Comparison of ENCODE assay signal across 26 cellular contexts in the genomic region with DNA sequence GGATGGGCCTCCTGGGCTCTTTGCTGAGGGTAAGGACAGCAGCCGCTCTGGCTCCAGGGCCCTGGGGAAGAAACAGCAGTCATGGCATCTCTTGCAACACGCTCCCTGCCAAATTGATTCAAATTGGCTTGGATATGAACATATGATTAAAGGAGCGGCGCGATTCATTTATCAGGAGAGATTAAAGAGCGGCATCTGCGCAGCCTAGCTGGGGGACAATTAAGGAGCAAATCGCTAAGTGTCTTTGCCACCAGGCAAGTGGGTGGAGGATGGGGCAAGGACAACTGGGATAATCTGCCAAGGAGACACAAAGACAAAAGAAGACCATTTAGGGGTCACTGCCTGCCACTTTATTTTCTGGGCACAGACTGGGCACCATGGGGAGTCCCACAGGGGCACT. TPM values are rescaled to one million over a fixed set of nuclear protein-coding genes. Genes with fewer than 3 reads are reported as not detected.
DNase-seq lines count a peak whose midpoint lies in the region; ATAC-seq, FAIRE-seq and TF ChIP-seq lines count a peak whose summit lies in the region.
"Had no signal": no experiment of that assay in that cellular context is flagged by ENCODE, and none has a peak within 500 bp of the region (broad histone marks: within the 10 kb centered on the region; RNA-seq: fewer than 3 reads in every experiment).

No MANE protein-coding gene starts in this region.

- H3K27me3 ChIP-seq in H1 (replicated peaks in 1 of 4; ENCODE audit: control insufficient read depth in 3 of 4, extremely low read depth in 1 of 4, insufficient read depth in 3 of 4, low read length in 3 of 4) = 0 out of 7 replicates have a peak, but pooled peaks cover 0 to 2% (median 0%) of the 10 kb centered on the region in 4 experiments
- H3K27me3 ChIP-seq: transverse colon had no signal

- no peaks in the 10 kb centered on the region for H3K79me1 ChIP-seq in H1 (ENCODE audit: low read depth, low read length)

- no peak for TF ChIP-seq EP300 in H1 (IDR thresholded peaks at IDR 0.05; ENCODE audit: borderline replicate concordance in 1 of 2, low read depth in 2 of 2, low read length in 2 of 2)

- no peak for FAIRE-seq in H1 (lab: Jason Lieb, UNC)
- FAIRE-seq: GM12878 had no signal

- H3K9ac ChIP-seq in H1 (replicated peaks in 1 of 4; ENCODE audit: extremely low read depth in 1 of 4, low read depth in 3 of 4, low read length in 3 of 4) = no peak overlapping the region
- H3K9ac ChIP-seq: GM23248 had no signal

- no peak overlapping the region for H3K18ac ChIP-seq in H1 (ENCODE audit: extremely low read depth, low read length)

- no peak overlapping the region for H3K27ac ChIP-seq in H1 (ENCODE audit: low read depth, low read length)
- H3K27ac ChIP-seq: brain microvascular endothelial cell, coronary artery, GM23248, transverse colon had no signal

- H4K20me1 ChIP-seq in H1 (replicated peaks in 1 of 2; ENCODE audit: control insufficient read depth in 1 of 2, insufficient read depth in 2 of 2, low read length in 2 of 2) = no peaks in the 10 kb centered on the region

- no peak for TF ChIP-seq POLR2A in H1 (IDR thresholded peaks at IDR 0.05; ENCODE audit: control extremely low read depth in 1 of 2, low read depth in 2 of 2, low read length in 2 of 2)

- peak overlapping the region; percentile 22; the same call in 1 of the 2 replicates for H2BK5ac ChIP-seq in H1 (ENCODE audit: low read depth, low read length)

- no peak overlapping the region for H3K4me3 ChIP-seq in H1 (ENCODE audit: extremely low read depth in 1 of 4, insufficient read depth in 2 of 4, low read depth in 3 of 4, low read length in 4 of 4)
- H3K4me3 ChIP-seq: coronary artery, GM12878, GM23248, smooth muscle cell, transverse colon had no signal

- no peak overlapping the region for H3K14ac ChIP-seq in H1 (ENCODE audit: insufficient read length)

- no peak overlapping the region for H3K23ac ChIP-seq in H1 (ENCODE audit: insufficient read length)

- H3K4me1 ChIP-seq in H1 (replicated peaks in 1 of 4; ENCODE audit: control insufficient read depth in 3 of 4, insufficient read depth in 4 of 4, low read length in 3 of 4) = peaks cover 7 to 26% (median 13%) of the 10 kb centered on the region in 4 experiments
- H3K4me1 ChIP-seq: transverse colon had no signal

- H3K4me2 ChIP-seq in H1 (ENCODE audit: insufficient read depth in 1 of 2, low read depth in 2 of 2, low read length in 2 of 2) = no peak overlapping the region
- H3K4me2 ChIP-seq: smooth muscle cell had no signal

- H2AK5ac ChIP-seq in H1 (ENCODE audit: low read depth, low read length) = no peak overlapping the region

- no peaks in the 10 kb centered on the region for H3K36me3 ChIP-seq in H1 (ENCODE audit: control insufficient read depth in 2 of 4, insufficient read depth in 4 of 4, low read length in 3 of 4)
- H3K36me3 ChIP-seq: brain microvascular endothelial cell, transverse colon had no signal

- H3K36me3 Mint-ChIP-seq in stimulated activated effector memory CD8-positive, alpha-beta T cell treated with anti-CD3 and anti-CD28 coated beads, Interleukin-12 subunit alpha, Interleukin-12 subunit beta, amount 100 ng/mL, for 72 hours = no peaks in the 10 kb centered on the region
- H3K36me3 Mint-ChIP-seq: activated naive CD4-positive, alpha-beta T cell treated with anti-CD3 and anti-CD28 coated beads, Interleukin-2, amount 10 ng/mL, durations not matched to agents 7 days and 5 days; naive thymus-derived CD8-positive, alpha-beta T cell; T-cell had no signal

- no peak overlapping the region for H3K56ac ChIP-seq in H1 (replicated peaks; ENCODE audit: insufficient read length, low read depth, low read length)

- no peak for TF ChIP-seq CTCF in H1 (IDR thresholded peaks at IDR 0.05; ENCODE audit: control extremely low read depth in 1 of 3, insufficient read depth in 1 of 3, low read depth in 1 of 3, low read length in 3 of 3)

- DNase-seq in Right ventricle myocardium inferior (ENCODE audit: missing footprints) (peak; percentile 14), left cardiac atrium (no peak), NCI-H524 treated with DMSO at 0.1 percent for 48 hours (lab: John Stamatoyannopoulos, UW) (peak; percentile 99), H1 (ENCODE audit: low read depth in 1 of 2, low spot score in 2 of 2) (no peak), DMS153 treated with DMSO at 0.1 percent for 48 hours (lab: John Stamatoyannopoulos, UW; ENCODE audit: unreplicated experiment) (no peak), AG08395 (ENCODE audit: low spot score) (no peak)
- no peak for DNase-seq in stimulated activated effector memory CD8-positive, alpha-beta T cell treated with anti-CD3 and anti-CD28 coated beads, Interleukin-12 subunit alpha, Interleukin-12 subunit beta, amount 100 ng/mL, for 72 hours (ENCODE audit: low spot score in 2 of 2)
- DNase-seq: ACHN; activated CD4-positive, alpha-beta memory T cell treated with anti-CD3 and anti-CD28 coated beads, Interleukin-2, amount 10 ng/mL, durations not matched to agents 7 days and 5 days; activated CD8-positive, alpha-beta memory T cell treated with anti-CD3 and anti-CD28 coated beads, Interleukin-2, amount 50 U/mL, for 48 hours; activated naive CD4-positive, alpha-beta T cell treated with anti-CD3 and anti-CD28 coated beads, Interleukin-2, amount 10 ng/mL, durations not matched to agents 7 days and 5 days; brain microvascular endothelial cell; effector memory CD4-positive, alpha-beta T cell; GM23248; islet precursor cell; midbrain; naive thymus-derived CD8-positive, alpha-beta T cell; NCI-H2029; stimulated activated CD4-positive, alpha-beta T cell treated with anti-CD3 and anti-CD28 coated beads, Interleukin-2, amount 100 ng/mL, for 24 hours; T-cell; transverse colon had no signal

- TF ChIP-seq RAD21 in H1 (IDR thresholded peaks at IDR 0.05 in 1 of 2, conservative IDR thresholded peaks at IDR 0.05 in 1 of 2; ENCODE audit: low read depth in 2 of 2, low read length in 2 of 2) = no peak

- WGBS in H1 (ENCODE audit: extremely low coverage in 1 of 2, insufficient coverage in 1 of 2, insufficient read length in 1 of 2, insufficient replicate concordance in 2 of 2, low coverage in 1 of 2, low lambda C conversion rate in 2 of 2, missing lambda C conversion rate in 1 of 2), 2 experiments = 95% methylated on average over 8 of the region's 8 CpGs; no CpG with 5 or more reads in 1 of the 2 experiments

- no peak overlapping the region for H2AFZ ChIP-seq in H1 (ENCODE audit: low read length)
- H2AFZ ChIP-seq: GM23248 had no signal

- no peak overlapping the region for H3K4ac ChIP-seq in H1 (replicated peaks; ENCODE audit: insufficient read length, low read depth, low read length)

- ATAC-seq in Right ventricle myocardium inferior (peak; percentile 2), left cardiac atrium (no peak), HG02759 (IDR thresholded peaks at IDR 0.05; ENCODE audit: unreplicated experiment) (no peak)
- no peak for ATAC-seq in stimulated activated effector memory CD8-positive, alpha-beta T cell treated with anti-CD3 and anti-CD28 coated beads, Interleukin-12 subunit alpha, Interleukin-12 subunit beta, amount 100 ng/mL, for 72 hours
- ATAC-seq: activated CD4-positive, CD25-positive, alpha-beta regulatory T cell treated with anti-CD3 and anti-CD28 coated beads, Interleukin-2, amount 50 U/mL, for 24 hours; GM12878; naive thymus-derived CD8-positive, alpha-beta T cell; T-cell had no signal

- H3K27ac Mint-ChIP-seq in stimulated activated effector memory CD8-positive, alpha-beta T cell treated with anti-CD3 and anti-CD28 coated beads, Interleukin-12 subunit alpha, Interleukin-12 subunit beta, amount 100 ng/mL, for 72 hours = peak overlapping the region; percentile 41
- H3K27ac Mint-ChIP-seq: activated CD4-positive, alpha-beta memory T cell treated with anti-CD3 and anti-CD28 coated beads, Interleukin-2, amount 10 ng/mL, durations not matched to agents 7 days and 5 days; activated naive CD4-positive, alpha-beta T cell treated with anti-CD3 and anti-CD28 coated beads, Interleukin-2, amount 10 ng/mL, durations not matched to agents 7 days and 5 days; T-cell had no signal

- no peaks in the 10 kb centered on the region for H3K9me3 Mint-ChIP-seq in stimulated activated effector memory CD8-positive, alpha-beta T cell treated with anti-CD3 and anti-CD28 coated beads, Interleukin-12 subunit alpha, Interleukin-12 subunit beta, amount 100 ng/mL, for 72 hours
- H3K9me3 Mint-ChIP-seq: activated CD4-positive, alpha-beta memory T cell treated with anti-CD3 and anti-CD28 coated beads, Interleukin-2, amount 10 ng/mL, durations not matched to agents 7 days and 5 days; activated naive CD4-positive, alpha-beta T cell treated with anti-CD3 and anti-CD28 coated beads, Interleukin-2, amount 10 ng/mL, durations not matched to agents 7 days and 5 days; naive thymus-derived CD8-positive, alpha-beta T cell; T-cell had no signal

- no peak overlapping the region for H2BK12ac ChIP-seq in H1 (ENCODE audit: low read depth, low read length)

- H3K9me3 ChIP-seq in H1 (ENCODE audit: insufficient read depth in 2 of 2, low read depth in 1 of 2, low read length in 1 of 2) = no peaks in the 10 kb centered on the region
- H3K9me3 ChIP-seq: transverse colon had no signal

- no peak overlapping the region for H2BK120ac ChIP-seq in H1 (replicated peaks; ENCODE audit: low read depth, low read length)

- peaks cover 22% of the 10 kb centered on the region for H3K4me1 Mint-ChIP-seq in stimulated activated effector memory CD8-positive, alpha-beta T cell treated with anti-CD3 and anti-CD28 coated beads, Interleukin-12 subunit alpha, Interleukin-12 subunit beta, amount 100 ng/mL, for 72 hours
- H3K4me1 Mint-ChIP-seq: activated CD4-positive, alpha-beta memory T cell treated with anti-CD3 and anti-CD28 coated beads, Interleukin-2, amount 10 ng/mL, durations not matched to agents 7 days and 5 days; activated naive CD4-positive, alpha-beta T cell treated with anti-CD3 and anti-CD28 coated beads, Interleukin-2, amount 10 ng/mL, durations not matched to agents 7 days and 5 days had no signal

- intact Hi-C loops in Right ventricle myocardium inferior (cut with DNase I) = loop anchor here (5.0 kb wide), 1 partner anchor 98 kb away; no protein-coding TSS in a partner anchor
- intact Hi-C loops in left cardiac atrium (cut with DNase I) = no loop called here

- no peak overlapping the region for H4K5ac ChIP-seq in H1 (ENCODE audit: insufficient read length, low read depth, low read length)

- H3K79me2 ChIP-seq in H1 (ENCODE audit: control insufficient read depth in 1 of 2, insufficient read depth in 2 of 2, low read length in 2 of 2) = no peaks in the 10 kb centered on the region

- no peak overlapping the region for H3K4me3 Mint-ChIP-seq in stimulated activated effector memory CD8-positive, alpha-beta T cell treated with anti-CD3 and anti-CD28 coated beads, Interleukin-12 subunit alpha, Interleukin-12 subunit beta, amount 100 ng/mL, for 72 hours
- H3K4me3 Mint-ChIP-seq: activated CD4-positive, alpha-beta memory T cell treated with anti-CD3 and anti-CD28 coated beads, Interleukin-2, amount 10 ng/mL, durations not matched to agents 7 days and 5 days; activated naive CD4-positive, alpha-beta T cell treated with anti-CD3 and anti-CD28 coated beads, Interleukin-2, amount 10 ng/mL, durations not matched to agents 7 days and 5 days; naive thymus-derived CD8-positive, alpha-beta T cell; T-cell had no signal

- CTCF ChIA-PET in H1 (lab: Charles Lee; ENCODE audit: partially characterized antibody) = interaction anchor here (0.9 to 2.4 kb wide), 7 partner anchors 8 to 105 kb away, joined by 3 to 13 read pairs (median 4); no protein-coding TSS in a partner anchor

- H4K8ac ChIP-seq in H1 (ENCODE audit: extremely low read depth, insufficient read depth, low read length) = no peak overlapping the region

- POLR2A ChIA-PET in H1 (lab: Charles Lee; ENCODE audit: partially characterized antibody) = interaction anchor here (1.0 to 3.2 kb wide), 9 partner anchors 8 to 119 kb away, joined by 3 to 19 read pairs (median 3); partner anchors contain the start of genes PHF12, PIPOX and SEZ6

- H4K91ac ChIP-seq in H1 (replicated peaks; ENCODE audit: insufficient read length, low read length) = no peak overlapping the region

- no peak overlapping the region; the same call in 1 of the 2 replicates for H2BK15ac ChIP-seq in H1 (ENCODE audit: low read length)

- H3K23me2 ChIP-seq in H1 (ENCODE audit: low read depth, low read length) = no peaks in the 10 kb centered on the region

- H2BK20ac ChIP-seq in H1 (ENCODE audit: low read length) = no peak overlapping the region

RNA-seq across cellular contexts. Expression of gene PIPOX, which starts 27.9 kb away (rescaled TPM):
- 1.1 TPM for total RNA-seq in Right ventricle myocardium inferior
- total RNA-seq in left cardiac atrium = under 1 TPM; 0.55 to 0.91 TPM
- 55.5 and 57.2 TPM in 2 replicates for total RNA-seq in H1 (2021; fragmentation: NEBNext Ultra II Directional; extraction: Animal tissue kit (Norgen Biotek cat#: 25700))
- 75.0 and 99.6 TPM in 2 replicates for polyA plus RNA-seq in H1 (2011; rRNA removed)
- 70.3 TPM for polyA plus RNA-seq in H1 (2011; cell fraction: cytosol; rRNA removed)
- polyA plus RNA-seq in H1 (2011; cell fraction: nucleus; rRNA removed) = 39.1 TPM
- 46.5 to 58.4 TPM (median 54.3 TPM) in 4 replicates for polyA plus RNA-seq in H1 (2012, experiment 1 of 2)
- polyA plus RNA-seq in H1 (2012, experiment 2 of 2) = 39.4 TPM
- 51.2 TPM for polyA plus RNA-seq in H1 (2013, experiment 1 of 2)
- 48.0 TPM for polyA plus RNA-seq in H1 (2013, experiment 2 of 2)
- polyA minus RNA-seq in H1 (2011; rRNA and poly(A)+ RNA removed) = 68.1 and 68.2 TPM in 2 replicates
- 15.8 TPM for polyA minus RNA-seq in H1 (2011; cell fraction: cytosol; rRNA and poly(A)+ RNA removed)
- 28.2 TPM for polyA minus RNA-seq in H1 (2011; cell fraction: nucleus; rRNA and poly(A)+ RNA removed)
- total RNA-seq: GM23248 had no signal
- polyA plus RNA-seq: GM23248 had no signal

Comparison
In these comparisons a context has a peak if more than half of its experiments do, and no peak if none do; other contexts are left out.
1. DNase-seq: peak in Right ventricle myocardium inferior (single experiment) and NCI-H524 treated with DMSO at 0.1 percent for 48 hours (single experiment); none in left cardiac atrium (single experiment), H1 (0 of 2), stimulated activated effector memory CD8-positive, alpha-beta T cell treated with anti-CD3 and anti-CD28 coated beads, Interleukin-12 subunit alpha, Interleukin-12 subunit beta, amount 100 ng/mL, for 72 hours (0 of 2), DMS153 treated with DMSO at 0.1 percent for 48 hours (single experiment) and AG08395 (single experiment).
2. RNA of gene PIPOX, which starts 27.9 kb away (total RNA-seq): 55.5 to 57.2 TPM in H1; 1.1 TPM in Right ventricle myocardium inferior (single experiment) and 0.55 to 0.91 TPM in left cardiac atrium; every median in the first group is over 10 times any median in the second.